In the genomic region with DNA sequence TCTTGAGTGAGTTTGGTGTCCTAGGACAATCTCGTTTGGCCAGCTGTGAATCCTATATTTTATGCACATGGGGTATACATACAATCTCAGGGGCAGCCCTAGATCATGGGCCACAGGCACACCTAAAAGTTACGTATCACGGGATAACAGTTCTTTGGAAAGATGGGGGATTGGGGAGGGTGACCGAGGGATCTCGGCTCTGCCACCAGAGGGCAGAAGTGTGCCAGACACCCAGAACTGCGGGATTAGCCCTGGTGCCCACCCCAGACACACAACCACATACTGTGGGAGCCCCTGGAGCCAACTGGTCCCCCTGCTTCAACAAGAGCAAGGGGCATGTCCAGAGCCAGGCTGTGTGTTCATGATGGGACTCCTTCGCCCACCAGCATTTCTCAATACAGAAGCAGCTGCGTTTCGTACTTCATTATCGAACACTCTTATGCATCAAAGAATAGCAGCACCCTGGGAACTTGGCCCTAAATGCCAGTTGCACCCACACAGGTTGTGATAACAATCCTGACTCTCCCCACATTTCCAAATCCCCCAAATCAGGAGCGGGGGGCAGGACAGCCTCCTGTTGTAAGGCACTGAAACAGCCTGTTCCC, we compare ENCODE assay signal across 1 cellular context.
TF ChIP-seq lines count a peak whose summit lies in the region.

No MANE protein-coding gene starts in this region.

TF ChIP-seq in SK-N-SH, 30 proteins besides CTCF, POLR2A, EP300 and RAD21:
- TF ChIP-seq TAF1 (IDR thresholded peaks at IDR 0.05; ENCODE audit: borderline replicate concordance, low read depth, low read length) (no peak), SMC3 (IDR thresholded peaks at IDR 0.05; ENCODE audit: low read depth, low read length) (peak; percentile 51)
